10 cellular contexts compared by ENCODE assay signal in the genomic region with DNA sequence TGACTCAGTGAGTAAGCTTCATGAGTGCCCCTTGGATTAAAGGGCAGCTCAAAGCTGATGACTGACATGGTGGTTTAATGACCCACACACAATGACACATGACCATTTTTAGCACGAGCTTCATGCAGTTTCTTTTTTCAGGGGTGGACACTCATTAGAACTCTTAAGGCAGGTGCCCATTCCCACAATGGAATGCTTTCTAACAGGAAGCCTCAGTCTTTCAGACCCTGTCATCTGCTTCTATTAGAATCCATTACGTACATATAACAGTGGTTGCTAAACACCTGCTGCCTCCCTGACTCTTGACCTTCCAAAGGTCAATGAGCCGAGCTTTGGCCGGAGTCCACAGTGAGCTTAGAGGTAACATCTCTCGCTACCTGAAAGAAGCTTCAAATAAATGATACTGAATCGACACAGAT.
DNase-seq lines count a peak whose midpoint lies in the region; ATAC-seq and TF ChIP-seq lines count a peak whose summit lies in the region.
"Had no signal": no experiment of that assay in that cellular context is flagged by ENCODE, and none has a peak within 500 bp of the region (broad histone marks: within the 10 kb centered on the region; RNA-seq: fewer than 3 reads in every experiment).

No MANE protein-coding gene starts in this region.

- POLR2A ChIA-PET in GM10248 (lab: Yijun Ruan, JAX): no interaction called here

- H3K4me3 ChIP-seq in skin epidermis: no peak overlapping the region

- DNase-seq in HS-27A (ENCODE audit: low read depth) (peak; percentile 41), SHP77 treated with DMSO at 0.1 percent for 48 hours (lab: John Stamatoyannopoulos, UW) (peak; percentile 80), glomerular visceral epithelial cell (ENCODE audit: extremely low spot score) (peak; percentile 42), GM10248 (ENCODE audit: extremely low spot score) (no peak), iPS-NIHi7 (ENCODE audit: extremely low spot score) (no peak)
- DNase-seq: activated CD4-positive, CD25-positive, alpha-beta regulatory T cell; activated naive CD4-positive, alpha-beta T cell had no signal

- peak overlapping the region in 15 of 21 experiments; percentile 4 to 85 (median 72) for H3K27ac ChIP-seq in skin epidermis

- no peak for TF ChIP-seq CTCF in GM10248 (IDR thresholded peaks at IDR 0.05; ENCODE audit: control extremely low read depth, extremely low read depth, low read depth, missing control alignments)

- no peak for ATAC-seq in HG02610 (IDR thresholded peaks at IDR 0.05; ENCODE audit: unreplicated experiment)
- ATAC-seq in HG02981 (IDR thresholded peaks at IDR 0.05; ENCODE audit: unreplicated experiment): no peak

- CTCF ChIA-PET in GM10248 (lab: Yijun Ruan, JAX): interaction anchor here (0.9 to 10.9 kb wide), 18 partner anchors 10 to 703 kb away, joined by 3 to 300 read pairs (median 14); a partner anchor contains a TSS

Comparison
In these comparisons a context has a peak if more than half of its experiments do, and no peak if none do; other contexts are left out.
1. DNase-seq: peak in HS-27A (single experiment), SHP77 treated with DMSO at 0.1 percent for 48 hours (single experiment) and glomerular visceral epithelial cell (single experiment); none in GM10248 (single experiment) and iPS-NIHi7 (single experiment).